Comparison of ENCODE assay signal across 16 cellular contexts in the genomic region with DNA sequence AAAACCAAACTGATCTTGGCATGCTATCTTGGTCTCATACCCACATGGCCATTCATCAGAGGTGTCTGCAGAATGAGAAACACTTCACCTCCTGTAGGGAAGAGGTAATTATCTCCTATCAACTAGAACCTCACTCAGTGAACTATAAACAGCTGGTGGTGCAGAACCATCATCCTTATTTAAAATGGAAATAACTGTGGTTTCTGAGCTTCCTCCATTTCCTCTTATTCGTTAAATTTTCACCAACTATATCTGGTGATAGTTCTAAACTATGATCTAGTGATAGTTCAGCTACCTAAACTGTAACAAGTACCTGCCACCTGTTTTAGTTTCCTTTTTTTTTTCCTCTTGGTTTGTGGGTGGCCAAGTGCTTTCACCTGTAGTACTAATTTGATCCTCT.
DNase-seq lines count a peak whose midpoint lies in the region; ATAC-seq and TF ChIP-seq lines count a peak whose summit lies in the region.
"Had no signal": no experiment of that assay in that cellular context is flagged by ENCODE, and none has a peak within 500 bp of the region (broad histone marks: within the 10 kb centered on the region; RNA-seq: fewer than 3 reads in every experiment).

No MANE protein-coding gene starts in this region.

- no peak for TF ChIP-seq CTCF in GM06990 (IDR thresholded peaks at IDR 0.05; ENCODE audit: insufficient read depth, low read length, poor library complexity, severe bottlenecking)

- no peaks in the 10 kb centered on the region for H3K27me3 ChIP-seq in GM06990 (replicated peaks; ENCODE audit: control insufficient read depth, insufficient read depth, low read length)
- H3K27me3 ChIP-seq: ascending aorta, foreskin keratinocyte had no signal

- DNase-seq in GM06990 (ENCODE audit: extremely low read depth, insufficient read length) (peak; percentile 20), NAMALWA (ENCODE audit: low spot score) (peak; percentile 16), kidney tubule cell (ENCODE audit: low spot score) (peak; percentile 70), kidney glomerular epithelial cell (lab: John Stamatoyannopoulos, UW) (no peak), NCI-H2081 treated with DMSO at 0.1 percent for 48 hours (lab: John Stamatoyannopoulos, UW) (no peak), T-helper 17 cell (no peak)
- DNase-seq: activated gamma-delta T cell treated with Interleukin-2 at 50 U/mL for 16 hours; DMS53; foreskin keratinocyte; HFFc6; naive thymus-derived CD4-positive, alpha-beta T cell; NCI-H1105 treated with DMSO at 0.1 percent for 48 hours; NCI-H510A treated with DMSO at 0.1 percent for 48 hours had no signal

- ATAC-seq in GM19395 (IDR thresholded peaks at IDR 0.05; ENCODE audit: unreplicated experiment), result peak; percentile 49
- ATAC-seq in T-helper 17 cell, result no peak
- ATAC-seq: foreskin keratinocyte; naive thymus-derived CD4-positive, alpha-beta T cell had no signal

- no peak overlapping the region for H3K4me3 Mint-ChIP-seq in T-helper 17 cell
- H3K4me3 Mint-ChIP-seq: HFFc6 had no signal

- peaks cover 3% of the 10 kb centered on the region for H3K36me3 ChIP-seq in GM06990 (ENCODE audit: control insufficient read depth, insufficient read depth, low read length)
- H3K36me3 ChIP-seq: prostate gland had no signal

- peaks cover 2% of the 10 kb centered on the region for H3K36me3 Mint-ChIP-seq in T-helper 17 cell (ENCODE audit: low read depth)

- H3K4me1 Mint-ChIP-seq in T-helper 17 cell, result peaks cover 6% of the 10 kb centered on the region

- no peak overlapping the region for H3K4me3 ChIP-seq in GM06990 (replicated peaks; ENCODE audit: low read depth, low read length)
- H3K4me3 ChIP-seq: ascending aorta, prostate gland had no signal

- no peak overlapping the region for H3K27ac Mint-ChIP-seq in T-helper 17 cell
- H3K27ac Mint-ChIP-seq: HFFc6 had no signal

- no peaks in the 10 kb centered on the region for H3K9me3 ChIP-seq in T-helper 17 cell (ENCODE audit: control insufficient read depth, low read length, poor library complexity, severe bottlenecking)
- H3K9me3 ChIP-seq: prostate gland had no signal

- H3K27me3 Mint-ChIP-seq in T-helper 17 cell, result no peaks in the 10 kb centered on the region
- H3K27me3 Mint-ChIP-seq: naive thymus-derived CD4-positive, alpha-beta T cell had no signal

Comparison
In these comparisons a context has a peak if more than half of its experiments do, and no peak if none do; other contexts are left out.
1. DNase-seq: peak in GM06990 (single experiment), NAMALWA (single experiment) and kidney tubule cell (single experiment); none in kidney glomerular epithelial cell (single experiment), NCI-H2081 treated with DMSO at 0.1 percent for 48 hours (single experiment) and T-helper 17 cell (0 of 3).